In genomic region chr22:41636467-41636866, GRCh38 we compare ENCODE assay signal across 1 cellular context.
TF ChIP-seq lines count a peak whose summit lies in the region.

No MANE protein-coding gene starts in this region.

TF ChIP-seq in HepG2, 621 proteins besides CTCF, POLR2A, EP300 and RAD21:
- TF ChIP-seq PHB2 (IDR thresholded peaks at IDR 0.05; ENCODE audit: partially characterized antibody) (no peak), KLF15 (CRISPR knock-in tag; IDR thresholded peaks at IDR 0.05; ENCODE audit: borderline replicate concordance) (no peak), ESRRA (CRISPR knock-in tag; IDR thresholded peaks at IDR 0.05; ENCODE audit: low read depth) (no peak), MYC (CRISPR knock-in tag; IDR thresholded peaks at IDR 0.05; ENCODE audit: borderline replicate concordance) (no peak), ZFP1 (CRISPR knock-in tag; IDR thresholded peaks at IDR 0.05) (no peak), NKX3-1 (CRISPR knock-in tag; IDR thresholded peaks at IDR 0.05) (no peak), ZBTB7B (CRISPR knock-in tag; IDR thresholded peaks at IDR 0.05) (no peak), ZNF629 (CRISPR knock-in tag; conservative IDR thresholded peaks at IDR 0.05) (no peak), HES4 (CRISPR knock-in tag; IDR thresholded peaks at IDR 0.05; ENCODE audit: borderline replicate concordance) (no peak), GPN1 (CRISPR knock-in tag; IDR thresholded peaks at IDR 0.05; ENCODE audit: borderline replicate concordance) (no peak), SAP130 (CRISPR knock-in tag; IDR thresholded peaks at IDR 0.05; ENCODE audit: low read depth) (no peak), EHMT2 (IDR thresholded peaks at IDR 0.05; ENCODE audit: borderline replicate concordance, low read depth, low read length) (no peak), SP140L (CRISPR knock-in tag; IDR thresholded peaks at IDR 0.05; ENCODE audit: borderline replicate concordance) (no peak)
- TF ChIP-seq, protein P1, sequence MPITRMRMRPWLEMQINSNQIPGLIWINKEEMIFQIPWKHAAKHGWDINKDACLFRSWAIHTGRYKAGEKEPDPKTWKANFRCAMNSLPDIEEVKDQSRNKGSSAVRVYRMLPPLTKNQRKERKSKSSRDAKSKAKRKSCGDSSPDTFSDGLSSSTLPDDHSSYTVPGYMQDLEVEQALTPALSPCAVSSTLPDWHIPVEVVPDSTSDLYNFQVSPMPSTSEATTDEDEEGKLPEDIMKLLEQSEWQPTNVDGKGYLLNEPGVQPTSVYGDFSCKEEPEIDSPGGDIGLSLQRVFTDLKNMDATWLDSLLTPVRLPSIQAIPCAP (CRISPR knock-in tag; IDR thresholded peaks at IDR 0.05; ENCODE audit: low read depth) = no peak
- TF ChIP-seq, protein P2, sequence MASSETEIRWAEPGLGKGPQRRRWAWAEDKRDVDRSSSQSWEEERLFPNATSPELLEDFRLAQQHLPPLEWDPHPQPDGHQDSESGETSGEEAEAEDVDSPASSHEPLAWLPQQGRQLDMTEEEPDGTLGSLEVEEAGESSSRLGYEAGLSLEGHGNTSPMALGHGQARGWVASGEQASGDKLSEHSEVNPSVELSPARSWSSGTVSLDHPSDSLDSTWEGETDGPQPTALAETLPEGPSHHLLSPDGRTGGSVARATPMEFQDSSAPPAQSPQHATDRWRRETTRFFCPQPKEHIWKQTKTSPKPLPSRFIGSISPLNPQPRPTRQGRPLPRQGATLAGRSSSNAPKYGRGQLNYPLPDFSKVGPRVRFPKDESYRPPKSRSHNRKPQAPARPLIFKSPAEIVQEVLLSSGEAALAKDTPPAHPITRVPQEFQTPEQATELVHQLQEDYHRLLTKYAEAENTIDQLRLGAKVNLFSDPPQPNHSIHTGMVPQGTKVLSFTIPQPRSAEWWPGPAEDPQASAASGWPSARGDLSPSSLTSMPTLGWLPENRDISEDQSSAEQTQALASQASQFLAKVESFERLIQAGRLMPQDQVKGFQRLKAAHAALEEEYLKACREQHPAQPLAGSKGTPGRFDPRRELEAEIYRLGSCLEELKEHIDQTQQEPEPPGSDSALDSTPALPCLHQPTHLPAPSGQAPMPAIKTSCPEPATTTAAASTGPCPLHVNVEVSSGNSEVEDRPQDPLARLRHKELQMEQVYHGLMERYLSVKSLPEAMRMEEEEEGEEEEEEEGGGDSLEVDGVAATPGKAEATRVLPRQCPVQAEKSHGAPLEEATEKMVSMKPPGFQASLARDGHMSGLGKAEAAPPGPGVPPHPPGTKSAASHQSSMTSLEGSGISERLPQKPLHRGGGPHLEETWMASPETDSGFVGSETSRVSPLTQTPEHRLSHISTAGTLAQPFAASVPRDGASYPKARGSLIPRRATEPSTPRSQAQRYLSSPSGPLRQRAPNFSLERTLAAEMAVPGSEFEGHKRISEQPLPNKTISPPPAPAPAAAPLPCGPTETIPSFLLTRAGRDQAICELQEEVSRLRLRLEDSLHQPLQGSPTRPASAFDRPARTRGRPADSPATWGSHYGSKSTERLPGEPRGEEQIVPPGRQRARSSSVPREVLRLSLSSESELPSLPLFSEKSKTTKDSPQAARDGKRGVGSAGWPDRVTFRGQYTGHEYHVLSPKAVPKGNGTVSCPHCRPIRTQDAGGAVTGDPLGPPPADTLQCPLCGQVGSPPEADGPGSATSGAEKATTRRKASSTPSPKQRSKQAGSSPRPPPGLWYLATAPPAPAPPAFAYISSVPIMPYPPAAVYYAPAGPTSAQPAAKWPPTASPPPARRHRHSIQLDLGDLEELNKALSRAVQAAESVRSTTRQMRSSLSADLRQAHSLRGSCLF (CRISPR knock-in tag; IDR thresholded peaks at IDR 0.05; ENCODE audit: borderline replicate concordance) = no peak
- TF ChIP-seq, protein P3, sequence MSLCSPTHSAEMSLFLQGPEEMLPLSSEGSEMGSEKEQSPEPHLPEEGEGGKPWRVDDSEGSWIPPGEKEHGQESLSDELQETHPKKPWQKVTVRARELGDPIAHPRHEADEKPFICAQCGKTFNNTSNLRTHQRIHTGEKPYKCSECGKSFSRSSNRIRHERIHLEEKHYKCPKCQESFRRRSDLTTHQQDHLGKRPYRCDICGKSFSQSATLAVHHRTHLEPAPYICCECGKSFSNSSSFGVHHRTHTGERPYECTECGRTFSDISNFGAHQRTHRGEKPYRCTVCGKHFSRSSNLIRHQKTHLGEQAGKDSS (CRISPR knock-in tag; IDR thresholded peaks at IDR 0.05; ENCODE audit: borderline replicate concordance, low read depth) = no peak
- TF ChIP-seq, protein P4, sequence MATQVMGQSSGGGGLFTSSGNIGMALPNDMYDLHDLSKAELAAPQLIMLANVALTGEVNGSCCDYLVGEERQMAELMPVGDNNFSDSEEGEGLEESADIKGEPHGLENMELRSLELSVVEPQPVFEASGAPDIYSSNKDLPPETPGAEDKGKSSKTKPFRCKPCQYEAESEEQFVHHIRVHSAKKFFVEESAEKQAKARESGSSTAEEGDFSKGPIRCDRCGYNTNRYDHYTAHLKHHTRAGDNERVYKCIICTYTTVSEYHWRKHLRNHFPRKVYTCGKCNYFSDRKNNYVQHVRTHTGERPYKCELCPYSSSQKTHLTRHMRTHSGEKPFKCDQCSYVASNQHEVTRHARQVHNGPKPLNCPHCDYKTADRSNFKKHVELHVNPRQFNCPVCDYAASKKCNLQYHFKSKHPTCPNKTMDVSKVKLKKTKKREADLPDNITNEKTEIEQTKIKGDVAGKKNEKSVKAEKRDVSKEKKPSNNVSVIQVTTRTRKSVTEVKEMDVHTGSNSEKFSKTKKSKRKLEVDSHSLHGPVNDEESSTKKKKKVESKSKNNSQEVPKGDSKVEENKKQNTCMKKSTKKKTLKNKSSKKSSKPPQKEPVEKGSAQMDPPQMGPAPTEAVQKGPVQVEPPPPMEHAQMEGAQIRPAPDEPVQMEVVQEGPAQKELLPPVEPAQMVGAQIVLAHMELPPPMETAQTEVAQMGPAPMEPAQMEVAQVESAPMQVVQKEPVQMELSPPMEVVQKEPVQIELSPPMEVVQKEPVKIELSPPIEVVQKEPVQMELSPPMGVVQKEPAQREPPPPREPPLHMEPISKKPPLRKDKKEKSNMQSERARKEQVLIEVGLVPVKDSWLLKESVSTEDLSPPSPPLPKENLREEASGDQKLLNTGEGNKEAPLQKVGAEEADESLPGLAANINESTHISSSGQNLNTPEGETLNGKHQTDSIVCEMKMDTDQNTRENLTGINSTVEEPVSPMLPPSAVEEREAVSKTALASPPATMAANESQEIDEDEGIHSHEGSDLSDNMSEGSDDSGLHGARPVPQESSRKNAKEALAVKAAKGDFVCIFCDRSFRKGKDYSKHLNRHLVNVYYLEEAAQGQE (IDR thresholded peaks at IDR 0.05; ENCODE audit: borderline replicate concordance in 1 of 2, low read depth in 1 of 2, low read length in 2 of 2) = no peak
- TF ChIP-seq, protein P5, sequence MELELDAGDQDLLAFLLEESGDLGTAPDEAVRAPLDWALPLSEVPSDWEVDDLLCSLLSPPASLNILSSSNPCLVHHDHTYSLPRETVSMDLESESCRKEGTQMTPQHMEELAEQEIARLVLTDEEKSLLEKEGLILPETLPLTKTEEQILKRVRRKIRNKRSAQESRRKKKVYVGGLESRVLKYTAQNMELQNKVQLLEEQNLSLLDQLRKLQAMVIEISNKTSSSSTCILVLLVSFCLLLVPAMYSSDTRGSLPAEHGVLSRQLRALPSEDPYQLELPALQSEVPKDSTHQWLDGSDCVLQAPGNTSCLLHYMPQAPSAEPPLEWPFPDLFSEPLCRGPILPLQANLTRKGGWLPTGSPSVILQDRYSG (CRISPR knock-in tag; IDR thresholded peaks at IDR 0.05) = no peak
